8 cellular contexts compared by ENCODE assay signal in the genomic region with DNA sequence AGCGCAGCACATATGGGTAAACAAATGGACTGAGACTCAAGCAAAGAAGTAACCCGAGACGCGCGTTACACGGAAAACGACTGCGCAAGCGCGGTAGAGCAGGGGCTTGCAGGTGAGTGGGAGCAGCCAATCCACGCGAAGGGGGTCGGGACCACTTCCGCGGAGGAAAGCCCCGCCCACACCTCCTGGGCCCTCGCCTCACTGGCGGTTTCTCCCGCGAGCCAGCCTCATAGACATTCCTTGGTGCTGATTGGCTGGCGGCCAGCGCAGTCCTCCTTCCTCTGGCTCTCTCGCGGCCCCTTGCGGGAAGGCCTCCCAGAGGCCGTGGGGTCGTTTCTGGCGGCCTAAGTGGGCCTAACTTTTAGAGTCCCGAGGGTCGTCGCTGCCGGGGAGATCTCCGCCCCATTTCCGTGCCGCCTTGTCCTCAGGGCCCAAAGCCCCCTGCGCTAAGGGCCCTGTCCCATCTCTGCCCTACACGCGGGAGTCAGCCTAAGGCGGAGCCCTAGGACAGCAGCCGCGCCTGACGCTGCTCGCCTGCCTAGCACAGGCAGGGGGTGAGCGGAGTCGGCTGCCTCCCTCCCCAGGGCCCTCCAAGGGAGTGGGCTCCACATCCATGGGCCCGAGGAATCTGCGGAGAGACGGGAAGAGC. TPM values are rescaled to one million over a fixed set of nuclear protein-coding genes. Genes with fewer than 3 reads are reported as not detected.
DNase-seq lines count a peak whose midpoint lies in the region; ATAC-seq and TF ChIP-seq lines count a peak whose summit lies in the region.

No MANE protein-coding gene starts in this region.

- H3K27me3 Mint-ChIP-seq in activated CD4-positive, alpha-beta memory T cell treated with anti-CD3 and anti-CD28 coated beads for 36 hours = no peaks in the 10 kb centered on the region

- peaks cover 4 to 10% of the 10 kb centered on the region in 2 donors for H3K4me1 ChIP-seq in duodenal mucosa (ENCODE audit: control insufficient read depth in 1 of 2, insufficient read depth in 2 of 2, low read length in 2 of 2)
- H3K4me1 ChIP-seq in right lobe of liver = peaks cover 0 to 4% (median 0%) of the 10 kb centered on the region in 4 donors

- H3K4me3 ChIP-seq in duodenal mucosa (ENCODE audit: low read depth in 1 of 2, low read length in 2 of 2) = peak overlapping the region; percentile 83 to 88
- H3K4me3 ChIP-seq in right lobe of liver = peak overlapping the region; percentile 44 to 57 (median 46)

- H3K27ac ChIP-seq in duodenal mucosa (ENCODE audit: low read depth, low read length) (peak overlapping the region; percentile 64), right lobe of liver (peak overlapping the region in 2 of 3 donors; percentile 24 to 53)

- TF ChIP-seq CTCF in right lobe of liver (IDR thresholded peaks at IDR 0.05) = peak in 3 of 4 donors; percentile 35 to 45 (median 39)

- H3K27ac Mint-ChIP-seq in activated CD4-positive, alpha-beta memory T cell treated with anti-CD3 and anti-CD28 coated beads for 36 hours = peak overlapping the region; percentile 98

- H3K9me3 ChIP-seq in duodenal mucosa (ENCODE audit: control insufficient read depth in 1 of 2, low read length in 2 of 2) (no peaks in the 10 kb centered on the region), right lobe of liver (no peaks in the 10 kb centered on the region)

- 12% methylated on average over 13 of the region's 48 CpGs for WGBS in right lobe of liver (ENCODE audit: insufficient coverage, low coverage, low lambda C conversion rate, missing lambda C conversion rate)

- no peaks in the 10 kb centered on the region for H3K27me3 ChIP-seq in duodenal mucosa (ENCODE audit: control insufficient read depth in 1 of 2, insufficient read depth in 2 of 2, low read length in 2 of 2)
- H3K27me3 ChIP-seq in right lobe of liver = no peaks in the 10 kb centered on the region

- intact Hi-C loops in activated CD4-positive, alpha-beta memory T cell treated with anti-CD3 and anti-CD28 coated beads for 36 hours (cut with micrococcal nuclease) = loop anchor here (1.0 to 10.0 kb wide), 6 partner anchors 37 to 724 kb away; partner anchors contain the start of genes HNRNPF and ZNF33B
- intact Hi-C loops in right lobe of liver (cut with DNase I) = no loop called here

- H3K36me3 Mint-ChIP-seq in activated CD4-positive, alpha-beta memory T cell treated with anti-CD3 and anti-CD28 coated beads for 36 hours = peaks cover 8% of the 10 kb centered on the region

- H3K4me1 Mint-ChIP-seq in activated CD4-positive, alpha-beta memory T cell treated with anti-CD3 and anti-CD28 coated beads for 36 hours (ENCODE audit: low read depth) = peaks cover 20% of the 10 kb centered on the region

- POLR2A ChIA-PET in activated CD4-positive, alpha-beta memory T cell treated with anti-CD3 and anti-CD28 coated beads for 36 hours (lab: Charles Lee) = interaction anchor here (0.6 to 1.6 kb wide), 7 partner anchors 8 to 241 kb away, joined by 3 to 6 read pairs (median 3); partner anchors contain the start of gene HNRNPF

- ATAC-seq in GM18517 (IDR thresholded peaks at IDR 0.05; ENCODE audit: unreplicated experiment) (peak; percentile 98), HG03039 (IDR thresholded peaks at IDR 0.05; ENCODE audit: unreplicated experiment) (peak; percentile 99), right lobe of liver (peak; percentile 94 to 98 (median 97))

- no peaks in the 10 kb centered on the region for H3K9me3 Mint-ChIP-seq in activated CD4-positive, alpha-beta memory T cell treated with anti-CD3 and anti-CD28 coated beads for 36 hours

- CTCF ChIA-PET in activated CD4-positive, alpha-beta memory T cell treated with anti-CD3 and anti-CD28 coated beads for 36 hours (lab: Charles Lee) = interaction anchor here (0.7 to 1.4 kb wide), 5 partner anchors 9 to 74 kb away, joined by 3 to 4 read pairs (median 3); partner anchors contain the start of gene ZNF487

- peak overlapping the region; percentile 98 for H3K4me3 Mint-ChIP-seq in activated CD4-positive, alpha-beta memory T cell treated with anti-CD3 and anti-CD28 coated beads for 36 hours

- DNase-seq in NCI-H2171 treated with DMSO at 0.1 percent for 48 hours (lab: John Stamatoyannopoulos, UW) (peak; percentile 91), right lobe of liver (peak; percentile 91 to 97 (median 95)), dedifferentiated amniotic fluid mesenchymal stem cell (ENCODE audit: extremely low spot score) (no peak)
- DNase-seq in activated CD4-positive, alpha-beta memory T cell treated with anti-CD3 and anti-CD28 coated beads for 36 hours = peak; percentile 99
- DNase-seq in stimulated activated CD4-positive, alpha-beta T cell treated with anti-CD3 and anti-CD28 coated beads, Interleukin-4, amount 100 ng/mL, for 1 hour = peak; percentile 98

- TF ChIP-seq POLR2A in right lobe of liver (IDR thresholded peaks at IDR 0.05) = peak; percentile 30

- H3K9ac ChIP-seq in duodenal mucosa (ENCODE audit: low read depth in 1 of 2, low read length in 2 of 2) = peak overlapping the region; percentile 68 to 98

- H3K36me3 ChIP-seq in duodenal mucosa (ENCODE audit: control insufficient read depth in 1 of 2, insufficient read depth in 2 of 2, low read length in 2 of 2) (no peaks in the 10 kb centered on the region), right lobe of liver (no peaks in the 10 kb centered on the region)

RNA-seq across cellular contexts. Expression of gene FXYD4, which starts 9.1 kb away (rescaled TPM):
- total RNA-seq in activated CD4-positive, alpha-beta memory T cell treated with anti-CD3 and anti-CD28 coated beads for 36 hours = not detected
- not detected for total RNA-seq in right lobe of liver

RNA-seq across cellular contexts. Expression of gene HNRNPF, which starts 46.7 kb away (rescaled TPM):
- total RNA-seq in activated CD4-positive, alpha-beta memory T cell treated with anti-CD3 and anti-CD28 coated beads for 36 hours = 100 to 1,000 TPM; 504 to 518 TPM
- 100 to 1,000 TPM; 106 to 160 (median 121) TPM for total RNA-seq in right lobe of liver
